ENCODE assay signal across 8 cellular contexts in genomic region chrX:151713859-151714258, GRCh38. TPM values are rescaled to one million over a fixed set of nuclear protein-coding genes. Genes with fewer than 3 reads are reported as not detected.
A peak's percentile ranks its signal among the peaks of the same experiment; 100 is the strongest.
DNase-seq lines count a peak whose midpoint lies in the region; ATAC-seq and TF ChIP-seq lines count a peak whose summit lies in the region.

No MANE protein-coding gene starts in this region.

- no peak for ATAC-seq in GM19035 (IDR thresholded peaks at IDR 0.05; ENCODE audit: unreplicated experiment)

- no peaks in the 10 kb centered on the region for H3K9me3 Mint-ChIP-seq in HFFc6
- H3K9me3 Mint-ChIP-seq in activated CD4-positive, alpha-beta memory T cell treated with anti-CD3 and anti-CD28 coated beads for 36 hours, result no peaks in the 10 kb centered on the region

- H3K36me3 Mint-ChIP-seq in HFFc6 (ENCODE audit: low read depth), result no peaks in the 10 kb centered on the region
- H3K36me3 Mint-ChIP-seq in activated CD4-positive, alpha-beta memory T cell treated with anti-CD3 and anti-CD28 coated beads for 36 hours, result no peaks in the 10 kb centered on the region

- H3K27ac Mint-ChIP-seq in HFFc6, result no peak overlapping the region
- H3K27ac Mint-ChIP-seq in activated CD4-positive, alpha-beta memory T cell treated with anti-CD3 and anti-CD28 coated beads for 36 hours, result no peak overlapping the region

- no peaks in the 10 kb centered on the region for H3K9me3 ChIP-seq in liver (ENCODE audit: control insufficient read depth in 4 of 4, low read length in 3 of 4)

- peak; percentile 68; the same call in 1 of the 2 replicates for TF ChIP-seq CTCF in HFFc6 (IDR thresholded peaks at IDR 0.05)
- TF ChIP-seq CTCF in liver (IDR thresholded peaks at IDR 0.05; ENCODE audit: low read depth, low read length, missing input control), result peak; percentile 32

- CTCF ChIA-PET in activated CD4-positive, alpha-beta memory T cell treated with anti-CD3 and anti-CD28 coated beads for 36 hours (lab: Charles Lee), result no interaction called here

- H3K9ac ChIP-seq in liver (ENCODE audit: low read depth in 1 of 2, low read length in 2 of 2), result no peak overlapping the region

- POLR2A ChIA-PET in activated CD4-positive, alpha-beta memory T cell treated with anti-CD3 and anti-CD28 coated beads for 36 hours (lab: Charles Lee), result no interaction called here

- intact Hi-C loops in activated CD4-positive, alpha-beta memory T cell treated with anti-CD3 and anti-CD28 coated beads for 36 hours (cut with micrococcal nuclease), result no loop called here

- DNase-seq in NCI-H524 (lab: John Stamatoyannopoulos, UW) (peak; percentile 23 to 49), NCI-H524 treated with DMSO at 0.1 percent for 48 hours (lab: John Stamatoyannopoulos, UW) (no peak), HFFc6 (no peak), NOMO-1 (lab: John Stamatoyannopoulos, UW; ENCODE audit: unreplicated experiment in 2 of 2) (no peak), Ammon's horn (ENCODE audit: low spot score) (no peak)
- DNase-seq in activated CD4-positive, alpha-beta memory T cell treated with anti-CD3 and anti-CD28 coated beads for 36 hours, result peak; percentile 10

- no peak overlapping the region for H3K4me3 ChIP-seq in liver (ENCODE audit: low read depth in 1 of 3, low read length in 3 of 3)

- H3K4me1 Mint-ChIP-seq in HFFc6 (ENCODE audit: low read depth), result no peaks in the 10 kb centered on the region
- no peaks in the 10 kb centered on the region for H3K4me1 Mint-ChIP-seq in activated CD4-positive, alpha-beta memory T cell treated with anti-CD3 and anti-CD28 coated beads for 36 hours (ENCODE audit: low read depth)

- H3K27ac ChIP-seq in liver (ENCODE audit: low read depth in 1 of 2, low read length in 2 of 2), result no peak overlapping the region

- peak; percentile 65 to 68 for TF ChIP-seq RAD21 in liver (IDR thresholded peaks at IDR 0.05)

- 61% methylated on average over 4 of the region's 4 CpGs for WGBS in liver

- no peaks in the 10 kb centered on the region for H3K36me3 ChIP-seq in liver (ENCODE audit: control insufficient read depth in 4 of 4, insufficient read depth in 3 of 4, low read depth in 1 of 4, low read length in 3 of 4)

- no peaks in the 10 kb centered on the region for H3K4me1 ChIP-seq in liver (ENCODE audit: control insufficient read depth in 4 of 4, insufficient read depth in 4 of 4, low read length in 3 of 4)

- no peaks in the 10 kb centered on the region for H3K27me3 ChIP-seq in liver (ENCODE audit: control insufficient read depth in 4 of 4, insufficient read depth in 4 of 4, low read length in 3 of 4)

- H3K27me3 Mint-ChIP-seq in HFFc6 (ENCODE audit: insufficient read depth), result peaks cover 4% of the 10 kb centered on the region; the same call in 1 of the 2 replicates
- peaks cover 2% of the 10 kb centered on the region for H3K27me3 Mint-ChIP-seq in activated CD4-positive, alpha-beta memory T cell treated with anti-CD3 and anti-CD28 coated beads for 36 hours

- no peak overlapping the region for H3K4me3 Mint-ChIP-seq in HFFc6
- no peak overlapping the region for H3K4me3 Mint-ChIP-seq in activated CD4-positive, alpha-beta memory T cell treated with anti-CD3 and anti-CD28 coated beads for 36 hours

TF ChIP-seq in liver, 16 proteins besides CTCF, POLR2A, EP300 and RAD21:
- TF ChIP-seq YY1 (IDR thresholded peaks at IDR 0.05), result no peak
- no peak for TF ChIP-seq SP1 (IDR thresholded peaks at IDR 0.05)
- no peak for TF ChIP-seq NR2F2 (IDR thresholded peaks at IDR 0.05)
- no peak for TF ChIP-seq HNF4A (conservative IDR thresholded peaks at IDR 0.05)
- TF ChIP-seq, protein P1, sequence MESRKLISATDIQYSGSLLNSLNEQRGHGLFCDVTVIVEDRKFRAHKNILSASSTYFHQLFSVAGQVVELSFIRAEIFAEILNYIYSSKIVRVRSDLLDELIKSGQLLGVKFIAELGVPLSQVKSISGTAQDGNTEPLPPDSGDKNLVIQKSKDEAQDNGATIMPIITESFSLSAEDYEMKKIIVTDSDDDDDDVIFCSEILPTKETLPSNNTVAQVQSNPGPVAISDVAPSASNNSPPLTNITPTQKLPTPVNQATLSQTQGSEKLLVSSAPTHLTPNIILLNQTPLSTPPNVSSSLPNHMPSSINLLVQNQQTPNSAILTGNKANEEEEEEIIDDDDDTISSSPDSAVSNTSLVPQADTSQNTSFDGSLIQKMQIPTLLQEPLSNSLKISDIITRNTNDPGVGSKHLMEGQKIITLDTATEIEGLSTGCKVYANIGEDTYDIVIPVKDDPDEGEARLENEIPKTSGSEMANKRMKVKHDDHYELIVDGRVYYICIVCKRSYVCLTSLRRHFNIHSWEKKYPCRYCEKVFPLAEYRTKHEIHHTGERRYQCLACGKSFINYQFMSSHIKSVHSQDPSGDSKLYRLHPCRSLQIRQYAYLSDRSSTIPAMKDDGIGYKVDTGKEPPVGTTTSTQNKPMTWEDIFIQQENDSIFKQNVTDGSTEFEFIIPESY (IDR thresholded peaks at IDR 0.05), result no peak

RNA-seq across cellular contexts. Expression of gene FATE1, which starts 2.0 kb away (rescaled TPM):
- not detected for total RNA-seq in HFFc6 (2021; fragmentation: NEBNext Ultra II Directional; extraction: Animal tissue kit (Norgen Biotek cat#: 25700))
- not detected for total RNA-seq in activated CD4-positive, alpha-beta memory T cell treated with anti-CD3 and anti-CD28 coated beads for 36 hours
- not detected for total RNA-seq in liver
- not detected for polyA plus RNA-seq in liver

RNA-seq across cellular contexts. Expression of gene PRRG3, which starts 18.6 kb away (rescaled TPM):
- not detected for total RNA-seq in HFFc6 (2021; fragmentation: NEBNext Ultra II Directional; extraction: Animal tissue kit (Norgen Biotek cat#: 25700))
- total RNA-seq in activated CD4-positive, alpha-beta memory T cell treated with anti-CD3 and anti-CD28 coated beads for 36 hours, result not detected
- under 1 TPM; under 0.01 to 0.05 TPM for total RNA-seq in liver
- under 1 TPM in 1 of 2 donors, not detected in 1; 0.01 TPM for polyA plus RNA-seq in liver

RNA-seq across cellular contexts. Expression of gene CNGA2, which starts 20.7 kb away (rescaled TPM):
- not detected for total RNA-seq in HFFc6 (2021; fragmentation: NEBNext Ultra II Directional; extraction: Animal tissue kit (Norgen Biotek cat#: 25700))
- not detected for total RNA-seq in activated CD4-positive, alpha-beta memory T cell treated with anti-CD3 and anti-CD28 coated beads for 36 hours
- total RNA-seq in liver, result not detected
- not detected for polyA plus RNA-seq in liver

Comparison
In these comparisons a context has a peak if more than half of its experiments do, and no peak if none do; other contexts are left out.
1. DNase-seq: peak in NCI-H524 (2 of 2) and activated CD4-positive, alpha-beta memory T cell treated with anti-CD3 and anti-CD28 coated beads for 36 hours (single experiment); none in NCI-H524 treated with DMSO at 0.1 percent for 48 hours (single experiment), HFFc6 (single experiment), NOMO-1 (0 of 2) and Ammon's horn (single experiment).